Comparison of ENCODE assay signal across 10 cellular contexts in the genomic region with DNA sequence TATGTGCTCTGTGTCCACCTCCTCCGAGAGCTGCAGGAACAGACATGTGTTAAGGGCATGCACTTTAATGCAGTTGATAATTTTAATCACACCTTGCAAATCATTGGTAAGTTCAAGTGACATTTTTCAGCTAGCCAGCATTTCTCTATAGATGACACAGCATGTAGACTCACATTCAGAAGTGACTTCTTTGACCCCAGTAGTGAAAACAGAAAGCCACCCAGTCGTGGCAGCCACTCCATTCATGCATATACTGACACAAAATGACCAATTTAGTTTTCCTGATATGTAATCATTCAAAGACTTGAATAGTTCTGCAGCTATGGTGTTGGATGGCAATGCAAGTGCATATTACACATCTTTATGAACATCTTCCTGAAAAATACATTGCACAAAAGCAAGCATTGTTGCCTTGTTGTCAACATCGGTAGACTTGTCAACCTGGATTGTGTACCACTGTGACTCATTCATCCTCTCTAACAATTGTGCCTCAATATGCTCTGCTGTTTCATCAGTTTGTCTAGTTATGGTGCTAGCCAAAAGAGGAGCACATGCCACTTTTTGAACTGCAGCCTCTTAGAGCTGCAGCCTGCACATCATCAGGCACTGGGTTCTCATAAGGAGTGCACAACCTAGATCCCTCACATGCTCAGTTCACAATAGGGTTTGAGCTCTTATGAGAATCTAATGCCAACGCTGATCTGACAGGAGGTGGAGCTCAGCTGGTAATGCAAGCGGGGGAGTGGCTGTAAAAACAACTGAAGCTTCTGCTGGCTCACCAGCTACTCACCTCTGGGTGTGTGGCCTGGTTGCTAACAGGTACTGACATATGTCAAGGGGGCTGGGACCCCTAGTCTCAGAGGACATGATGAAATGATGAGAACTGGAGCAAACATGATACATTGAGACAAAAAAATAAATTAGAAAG.
A peak's percentile ranks its signal among the peaks of the same experiment; 100 is the strongest.
DNase-seq lines count a peak whose midpoint lies in the region; ATAC-seq, FAIRE-seq and TF ChIP-seq lines count a peak whose summit lies in the region.
"Had no signal": no experiment of that assay in that cellular context is flagged by ENCODE, and none has a peak within 500 bp of the region (broad histone marks: within the 10 kb centered on the region; RNA-seq: fewer than 3 reads in every experiment).

No MANE protein-coding gene starts in this region.

- H3K4me2 ChIP-seq in endothelial cell of umbilical vein (ENCODE audit: insufficient read depth, low read length): no peak overlapping the region

- TF ChIP-seq POLR2A in endothelial cell of umbilical vein (IDR thresholded peaks at IDR 0.05; ENCODE audit: low read depth, low read length): no peak
- no peak for TF ChIP-seq POLR2A in spleen (IDR thresholded peaks at IDR 0.05)

- CTCF ChIA-PET in endothelial cell of umbilical vein (lab: Charles Lee): interaction anchor here (1.1 kb wide), 1 partner anchor 123 kb away, joined by 3 read pairs; no protein-coding TSS in a partner anchor

- H3K27me3 ChIP-seq in endothelial cell of umbilical vein (ENCODE audit: control insufficient read depth in 2 of 2, insufficient read depth in 2 of 2, low read length in 2 of 2) (no peaks in the 10 kb centered on the region), spleen (replicated peaks in 1 of 7) (no peaks in the 10 kb centered on the region)

- WGBS in spleen, 5 donors: 55 to 71% (median 62%) methylated on average over 5 of the region's 5 CpGs

- dilution Hi-C loops in endothelial cell of umbilical vein (cut with MboI; ENCODE audit: extremely low pct_ligation_motif_present, low sequenced_read_pairs): no loop called here

- no peak overlapping the region for H3K9ac ChIP-seq in endothelial cell of umbilical vein (replicated peaks; ENCODE audit: extremely low read depth, insufficient read depth, low read length)

- H3K4me3 ChIP-seq in endothelial cell of umbilical vein (replicated peaks in 1 of 3; ENCODE audit: insufficient read depth in 1 of 3, low read depth in 1 of 3, low read length in 3 of 3) (no peak overlapping the region), spleen (no peak overlapping the region)

- H2AFZ ChIP-seq in endothelial cell of umbilical vein (ENCODE audit: low read depth, low read length): no peak overlapping the region

- FAIRE-seq in endothelial cell of umbilical vein (lab: Jason Lieb, UNC) (peak; percentile 12), frontal cortex (lab: Jason Lieb, UNC) (no peak)

- BruUV-seq in endothelial cell of umbilical vein (replicated peaks; lab: Mats Ljungman, UMichigan): no TSS peak

- H3K36me3 ChIP-seq in endothelial cell of umbilical vein (ENCODE audit: control insufficient read depth in 2 of 2, extremely low read depth in 1 of 2, insufficient read depth in 2 of 2, low read length in 2 of 2): no peaks in the 10 kb centered on the region
- no peaks in the 10 kb centered on the region for H3K36me3 ChIP-seq in spleen

- H4K20me1 ChIP-seq in endothelial cell of umbilical vein (replicated peaks; ENCODE audit: control insufficient read depth, extremely low read depth, insufficient read depth, low read length): no peaks in the 10 kb centered on the region

- TF ChIP-seq CTCF in endothelial cell of umbilical vein (IDR thresholded peaks at IDR 0.05; ENCODE audit: extremely low read depth in 1 of 2, insufficient read depth in 1 of 2, low read depth in 1 of 2, low read length in 2 of 2) (no peak), spleen (IDR thresholded peaks at IDR 0.05 in 8 of 11, conservative IDR thresholded peaks at IDR 0.05 in 3 of 11) (no peak)

- H3K4me1 ChIP-seq in endothelial cell of umbilical vein (ENCODE audit: control insufficient read depth, extremely low read depth, insufficient read depth, low read length) (no peaks in the 10 kb centered on the region), spleen (no peaks in the 10 kb centered on the region)

- no peaks in the 10 kb centered on the region for H3K9me1 ChIP-seq in endothelial cell of umbilical vein (replicated peaks; ENCODE audit: control insufficient read depth, extremely low read depth, insufficient read depth, low read length)

- H3K9me3 ChIP-seq in endothelial cell of umbilical vein (replicated peaks; ENCODE audit: control insufficient read depth, insufficient read depth, low read length) (no peaks in the 10 kb centered on the region), spleen (no peaks in the 10 kb centered on the region)

- DNase-seq in endothelial cell of umbilical vein (ENCODE audit: low read depth, low spot score): no peak
- no peak for DNase-seq in EL
- DNase-seq in activated CD4-positive, CD25-positive, alpha-beta regulatory T cell (lab: John Stamatoyannopoulos, UW): no peak
- DNase-seq in spleen: no peak
- no peak for DNase-seq in frontal cortex (ENCODE audit: low spot score in 2 of 2)
- DNase-seq: NCI-H187 had no signal

- peak; percentile 94 for ATAC-seq in GM18909 (IDR thresholded peaks at IDR 0.05; ENCODE audit: poor library complexity, unreplicated experiment)
- ATAC-seq in GM21619 (IDR thresholded peaks at IDR 0.05; ENCODE audit: unreplicated experiment): peak; percentile 96
- peak; percentile 92 for ATAC-seq in HG03159 (IDR thresholded peaks at IDR 0.05; ENCODE audit: unreplicated experiment)
- ATAC-seq: sciatic nerve had no signal

- H3K79me2 ChIP-seq in endothelial cell of umbilical vein (ENCODE audit: control insufficient read depth, insufficient read depth, low read length): no peaks in the 10 kb centered on the region

- intact Hi-C loops in endothelial cell of umbilical vein (cut with micrococcal nuclease): loop anchor here (5.0 kb wide), 1 partner anchor 51 kb away; no protein-coding TSS in a partner anchor
- intact Hi-C loops in spleen (cut with DNase I; ENCODE audit: low total_unique reads): no loop called here

- H3K27ac ChIP-seq in endothelial cell of umbilical vein (ENCODE audit: insufficient read depth, low read depth, low read length) (no peak overlapping the region), spleen (no peak overlapping the region)

- POLR2A ChIA-PET in endothelial cell of umbilical vein (lab: Charles Lee): no interaction called here

TF ChIP-seq in endothelial cell of umbilical vein, 7 proteins besides CTCF, POLR2A, EP300 and RAD21:
- TF ChIP-seq, protein P1, sequence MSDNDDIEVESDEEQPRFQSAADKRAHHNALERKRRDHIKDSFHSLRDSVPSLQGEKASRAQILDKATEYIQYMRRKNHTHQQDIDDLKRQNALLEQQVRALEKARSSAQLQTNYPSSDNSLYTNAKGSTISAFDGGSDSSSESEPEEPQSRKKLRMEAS (IDR thresholded peaks at IDR 0.05; ENCODE audit: insufficient read depth, insufficient read length): no peak
- TF ChIP-seq GATA2 (IDR thresholded peaks at IDR 0.05; ENCODE audit: insufficient read depth, insufficient read length, low read depth, low read length) (no peak), MYC (IDR thresholded peaks at IDR 0.05; ENCODE audit: low read depth, low read length) (no peak), FOS (IDR thresholded peaks at IDR 0.05; ENCODE audit: borderline replicate concordance, insufficient read depth, low read length) (no peak), JUN (IDR thresholded peaks at IDR 0.05; ENCODE audit: borderline replicate concordance, insufficient read depth, insufficient read length, low read depth) (no peak), POLR2AphosphoS5 (IDR thresholded peaks at IDR 0.05; ENCODE audit: insufficient read depth, low read depth, low read length) (no peak), EZH2 (IDR thresholded peaks at IDR 0.05; ENCODE audit: borderline replicate concordance, low read depth, low read length, severe bottlenecking) (no peak)
